7 cellular contexts compared by ENCODE assay signal in the genomic region with DNA sequence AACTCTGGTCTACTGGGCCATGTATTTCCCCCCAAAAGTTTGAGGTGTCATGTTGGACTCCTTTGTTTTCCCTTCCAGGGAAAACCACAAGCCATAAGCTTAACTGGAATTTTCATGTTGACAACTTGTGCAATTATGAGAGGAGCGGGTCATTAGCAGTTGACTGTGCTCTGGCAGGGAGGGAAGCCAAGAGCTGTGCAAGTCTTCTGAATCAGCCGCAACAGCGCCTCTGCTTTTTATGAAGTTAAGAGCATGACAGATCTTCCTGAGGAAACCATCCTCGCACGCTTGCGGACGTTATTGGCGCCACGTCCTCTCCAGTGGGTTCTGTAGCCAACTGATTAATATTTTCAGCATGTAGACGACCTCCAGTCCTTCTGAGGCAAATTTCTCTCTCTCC.
DNase-seq lines count a peak whose midpoint lies in the region; ATAC-seq and TF ChIP-seq lines count a peak whose summit lies in the region.

No MANE protein-coding gene starts in this region.

- H3K27me3 Mint-ChIP-seq in CD4-positive, alpha-beta T cell = peaks cover 71% of the 10 kb centered on the region
- H3K27me3 Mint-ChIP-seq in activated B cell treated with CpG ODN at 0.5 μM for 24 hours = peaks cover 39% of the 10 kb centered on the region
- peaks cover 15% of the 10 kb centered on the region for H3K27me3 Mint-ChIP-seq in memory B cell

- no peak overlapping the region for H3K27ac Mint-ChIP-seq in CD4-positive, alpha-beta T cell
- H3K27ac Mint-ChIP-seq in activated B cell treated with CpG ODN at 0.5 μM for 24 hours (no peak overlapping the region), memory B cell (no peak overlapping the region)

- no peak for TF ChIP-seq CTCF in CD4-positive, alpha-beta T cell (IDR thresholded peaks at IDR 0.05)
- TF ChIP-seq CTCF in activated B cell treated with CpG ODN at 0.5 μM for 24 hours (IDR thresholded peaks at IDR 0.05) = no peak

- H3K9me3 ChIP-seq in CD4-positive, alpha-beta T cell (ENCODE audit: control insufficient read depth, low read length) = no peaks in the 10 kb centered on the region

- no peak for DNase-seq in CD4-positive, alpha-beta T cell
- no peak for DNase-seq in activated B cell treated with CpG ODN at 0.5 μM for 24 hours
- DNase-seq in memory B cell (ENCODE audit: low spot score in 2 of 2) = no peak
- no peak for DNase-seq in hippocampal formation (lab: John Stamatoyannopoulos, UW)
- no peak for DNase-seq in HCEC 1CT

- H3K27me3 ChIP-seq in CD4-positive, alpha-beta T cell (ENCODE audit: control insufficient read depth, insufficient read depth, low read length) = peaks cover 19% of the 10 kb centered on the region

- ATAC-seq in CD4-positive, alpha-beta T cell (ENCODE audit: poor library complexity) = no peak
- peak; percentile 60 for ATAC-seq in GM21576 (IDR thresholded peaks at IDR 0.05; ENCODE audit: unreplicated experiment)
- ATAC-seq in activated B cell treated with CpG ODN at 0.5 μM for 24 hours (ENCODE audit: low read depth) = no peak
- ATAC-seq in memory B cell (ENCODE audit: low read depth) = no peak
- ATAC-seq in GM21825 (IDR thresholded peaks at IDR 0.05; ENCODE audit: unreplicated experiment) = no peak

- H3K4me3 Mint-ChIP-seq in CD4-positive, alpha-beta T cell = peak overlapping the region; percentile 6
- H3K4me3 Mint-ChIP-seq in activated B cell treated with CpG ODN at 0.5 μM for 24 hours = peak overlapping the region; percentile 0
- H3K4me3 Mint-ChIP-seq in memory B cell = peak overlapping the region; percentile 2

- no peaks in the 10 kb centered on the region for H3K36me3 Mint-ChIP-seq in CD4-positive, alpha-beta T cell (ENCODE audit: low read depth)
- H3K36me3 Mint-ChIP-seq in activated B cell treated with CpG ODN at 0.5 μM for 24 hours (ENCODE audit: low read depth) (no peaks in the 10 kb centered on the region), memory B cell (no peaks in the 10 kb centered on the region)

- intact Hi-C loops in CD4-positive, alpha-beta T cell (cut with DNase I, micrococcal nuclease) = no loop called here
- intact Hi-C loops in activated B cell treated with CpG ODN at 0.5 μM for 24 hours (cut with micrococcal nuclease) = no loop called here

- H3K27ac ChIP-seq in CD4-positive, alpha-beta T cell (ENCODE audit: low read depth, low read length) = no peak overlapping the region

- POLR2A ChIA-PET in CD4-positive, alpha-beta T cell (lab: Charles Lee) = no interaction called here
- POLR2A ChIA-PET in activated B cell treated with CpG ODN at 0.5 μM for 24 hours (lab: Charles Lee) = no interaction called here

- CTCF ChIA-PET in CD4-positive, alpha-beta T cell (lab: Charles Lee) = no interaction called here
- CTCF ChIA-PET in activated B cell treated with CpG ODN at 0.5 μM for 24 hours (lab: Charles Lee) = no interaction called here

- no peaks in the 10 kb centered on the region for H3K9me3 Mint-ChIP-seq in CD4-positive, alpha-beta T cell
- H3K9me3 Mint-ChIP-seq in activated B cell treated with CpG ODN at 0.5 μM for 24 hours = no peaks in the 10 kb centered on the region
- no peaks in the 10 kb centered on the region for H3K9me3 Mint-ChIP-seq in memory B cell

- peaks cover 7% of the 10 kb centered on the region for H3K4me1 Mint-ChIP-seq in CD4-positive, alpha-beta T cell (ENCODE audit: low read depth)
- H3K4me1 Mint-ChIP-seq in activated B cell treated with CpG ODN at 0.5 μM for 24 hours (peaks cover 7% of the 10 kb centered on the region), memory B cell (peaks cover 5% of the 10 kb centered on the region)
